In the genomic region with DNA sequence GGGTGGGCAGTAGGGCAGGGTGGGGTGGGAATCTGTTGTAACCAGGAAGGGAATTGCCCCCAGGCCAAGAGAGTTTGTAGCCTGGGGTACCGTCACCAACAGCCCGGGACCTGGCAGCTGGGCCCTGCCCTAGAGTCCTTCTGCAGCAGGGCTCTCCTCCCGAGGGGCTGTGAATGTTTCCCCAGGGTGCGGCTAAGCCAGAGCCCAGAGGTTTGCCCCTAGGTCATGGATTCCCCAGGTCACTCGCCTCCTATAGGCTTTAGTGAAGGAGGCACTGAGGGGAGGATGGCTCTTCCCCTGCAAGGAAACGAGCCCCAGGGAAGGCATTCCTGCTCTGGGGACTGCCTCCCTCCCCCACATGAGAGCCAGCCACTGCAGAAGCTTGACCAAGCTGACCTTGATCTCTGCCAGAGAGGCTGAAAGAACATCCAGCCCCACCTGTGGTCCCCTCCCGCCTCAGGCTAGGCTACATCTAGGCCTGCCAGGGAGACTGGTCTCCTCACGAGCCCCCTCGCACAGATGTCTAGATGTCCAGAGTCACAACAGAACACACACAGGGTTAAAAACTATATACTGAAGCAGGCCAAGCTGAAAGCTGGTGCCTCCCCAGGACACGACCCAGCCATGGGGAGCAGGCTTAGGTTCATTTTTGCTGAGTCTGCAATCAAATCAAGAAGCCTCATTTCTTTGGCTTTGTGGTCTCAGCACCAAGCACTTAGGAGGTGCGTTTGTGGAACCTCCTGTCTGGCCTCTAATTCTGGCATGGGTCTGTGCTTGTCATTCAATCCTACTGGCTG, we compare ENCODE assay signal across 8 cellular contexts.
"Had no signal": no experiment of that assay in that cellular context is flagged by ENCODE, and none has a peak within 500 bp of the region (broad histone marks: within the 10 kb centered on the region; RNA-seq: fewer than 3 reads in every experiment).

No MANE protein-coding gene starts in this region.

- H3K36me3 ChIP-seq: colonic mucosa, right lobe of liver had no signal

- H3K27ac ChIP-seq: colonic mucosa, epithelial cell of prostate, right lobe of liver had no signal

- H3K9me3 ChIP-seq: colonic mucosa, right lobe of liver had no signal

- H3K27me3 ChIP-seq: colonic mucosa, right lobe of liver had no signal

- H3K4me3 ChIP-seq: colonic mucosa, right lobe of liver had no signal

- ATAC-seq: SK-N-SH treated with all-trans-retinoic acid at 6 μM for 48 hours had no signal

- DNase-seq: activated naive CD4-positive, alpha-beta T cell treated with anti-CD3 and anti-CD28 coated beads, Interleukin-2, amount 10 ng/mL, durations not matched to agents 7 days and 5 days; caudate nucleus; colonic mucosa; effector memory CD4-positive, alpha-beta T cell; midbrain had no signal

- H3K4me1 ChIP-seq: colonic mucosa, right lobe of liver had no signal
